In genomic region chr10:48658243-48658888, GRCh38 we compare ENCODE assay signal across 8 cellular contexts. TPM values are rescaled to one million over a fixed set of nuclear protein-coding genes. Genes with fewer than 3 reads are reported as not detected.
DNase-seq lines count a peak whose midpoint lies in the region; ATAC-seq lines count a peak whose summit lies in the region.

No MANE protein-coding gene starts in this region.

- peak; percentile 82 for DNase-seq in DMS53 treated with DMSO at 0.1 percent for 48 hours (lab: John Stamatoyannopoulos, UW; ENCODE audit: unreplicated experiment)
- DNase-seq in KBM-7, result peak; percentile 73
- peak; percentile 52 to 80 for DNase-seq in SJCRH30
- DNase-seq in activated naive CD8-positive, alpha-beta T cell treated with anti-CD3 and anti-CD28 coated beads, Interleukin-2, amount 50 U/mL, for 16 hours (ENCODE audit: low read depth, low spot score), result peak; percentile 19
- DNase-seq in cardiac septum (ENCODE audit: low spot score), result peak; percentile 86
- peak; percentile 89 for DNase-seq in posterior vena cava (ENCODE audit: low spot score)

- intact Hi-C loops in cardiac septum (cut with DNase I), result loop anchor here (5.0 kb wide), 4 partner anchors 51 to 859 kb away; partner anchors contain the start of gene ARHGAP22
- intact Hi-C loops in posterior vena cava (cut with DNase I), result loop anchor here (5.0 to 10.0 kb wide), 2 partner anchors 294 to 296 kb away; no protein-coding TSS in a partner anchor

- no peaks in the 10 kb centered on the region for H3K36me3 ChIP-seq in SJCRH30

- H3K27me3 ChIP-seq in SJCRH30, result no peaks in the 10 kb centered on the region

- no peaks in the 10 kb centered on the region for H3K9me3 ChIP-seq in SJCRH30 (replicated peaks)

- in situ Hi-C loops in KBM-7 (cut with MboI; ENCODE audit: low pct_unique_long_range_greater_than_20kb, low sequenced_read_pairs), result loop anchor here (10.0 to 25.0 kb wide), 2 partner anchors 104 to 854 kb away; no protein-coding TSS in a partner anchor

- ATAC-seq in GM21786 (IDR thresholded peaks at IDR 0.05; ENCODE audit: unreplicated experiment) (no peak), HG03108 (IDR thresholded peaks at IDR 0.05; ENCODE audit: unreplicated experiment) (no peak)

- H3K27ac ChIP-seq in SJCRH30, result no peak overlapping the region

- no peak overlapping the region for H3K4me3 ChIP-seq in SJCRH30

- H3K4me1 ChIP-seq in SJCRH30, result no peaks in the 10 kb centered on the region

RNA-seq across cellular contexts. Expression of gene WDFY4, which starts 26.3 kb away (rescaled TPM):
- total RNA-seq in SJCRH30 (2014; rRNA removed; shearing (Covaris generic)), result not detected in 2 replicates
- 1.5 TPM for total RNA-seq in cardiac septum
- total RNA-seq in posterior vena cava, result 10 to 100 TPM in 1 of 2 donors, 1 to 10 TPM in 1; 6.8 to 13.2 TPM

RNA-seq across cellular contexts. Expression of gene ARHGAP22, which starts 53.5 kb away (rescaled TPM):
- not detected in 2 replicates for total RNA-seq in SJCRH30 (2014; rRNA removed; shearing (Covaris generic))
- total RNA-seq in cardiac septum (4.4 TPM), posterior vena cava (10 to 100 TPM in 1 of 2 donors, 1 to 10 TPM in 1; 9.8 to 13.4 TPM)

Comparison
In these comparisons a context has a peak if more than half of its experiments do, and no peak if none do; other contexts are left out.
1. DNase-seq: peak in every context shown above with its lines; median percentile 89 in posterior vena cava; 86 in cardiac septum; 82 in DMS53 treated with DMSO at 0.1 percent for 48 hours; 73 in KBM-7; 66 in SJCRH30; 19 in activated naive CD8-positive, alpha-beta T cell treated with anti-CD3 and anti-CD28 coated beads, Interleukin-2, amount 50 U/mL, for 16 hours.